Comparison of ENCODE assay signal across 11 cellular contexts in genomic region chr3:49248828-49249227, GRCh38. TPM values are rescaled to one million over a fixed set of nuclear protein-coding genes. Genes with fewer than 3 reads are reported as not detected.
DNase-seq lines count a peak whose midpoint lies in the region; ATAC-seq and TF ChIP-seq lines count a peak whose summit lies in the region.
"Had no signal": no experiment of that assay in that cellular context is flagged by ENCODE, and none has a peak within 500 bp of the region (broad histone marks: within the 10 kb centered on the region; RNA-seq: fewer than 3 reads in every experiment).

No MANE protein-coding gene starts in this region.

- intact Hi-C loops in uterus (cut with DNase I; ENCODE audit: low total_unique reads), result no loop called here

- no peak for TF ChIP-seq CTCF in brain microvascular endothelial cell (IDR thresholded peaks at IDR 0.05; ENCODE audit: low read depth, low read length, missing control alignments)
- TF ChIP-seq CTCF in uterus (IDR thresholded peaks at IDR 0.05), result no peak

- H3K27ac ChIP-seq in brain microvascular endothelial cell (no peak overlapping the region), uterus (peak overlapping the region; percentile 58 to 78)

- no peaks in the 10 kb centered on the region for H3K9me3 ChIP-seq in uterus

- peak; percentile 17 for DNase-seq in activated effector memory CD4-positive, alpha-beta T cell treated with anti-CD3 and anti-CD28 coated beads, Interleukin-2, amount 50 U/mL, for 16 hours
- no peak for DNase-seq in activated effector memory CD4-positive, alpha-beta T cell treated with Interleukin-2 at 50 U/mL for 16 hours
- DNase-seq in brain microvascular endothelial cell (peak; percentile 25), lung microvascular endothelial cell (ENCODE audit: low read depth in 2 of 2) (peak; percentile 21 to 48), uterus (peak in 1 of 2 donors; percentile 33), NCI-H2171 treated with DMSO at 0.1 percent for 48 hours (lab: John Stamatoyannopoulos, UW) (no peak), LoVo (ENCODE audit: low spot score) (no peak)
- DNase-seq: 8988T; activated T-cell treated with anti-CD3 and anti-CD28 coated beads for 4 hours; NK-92 treated with Interleukin-12 subunit alpha and Interleukin-12 subunit beta, amount 100 ng/mL, for 24 hours had no signal

- no peaks in the 10 kb centered on the region for H3K4me1 ChIP-seq in uterus

- H3K36me3 ChIP-seq in brain microvascular endothelial cell (replicated peaks), result peaks cover 4% of the 10 kb centered on the region
- no peaks in the 10 kb centered on the region for H3K36me3 ChIP-seq in uterus

- in situ Hi-C loops in brain microvascular endothelial cell (cut with HindIII; ENCODE audit: low pct_ligation_motif_present, low sequenced_read_pairs), result no loop called here

- TF ChIP-seq POLR2A in uterus (IDR thresholded peaks at IDR 0.05), result no peak

- H3K4me3 ChIP-seq in brain microvascular endothelial cell (ENCODE audit: low read depth, low read length) (no peak overlapping the region), uterus (no peak overlapping the region)

- no peak for ATAC-seq in HG03175 (IDR thresholded peaks at IDR 0.05; ENCODE audit: unreplicated experiment)

- H3K27me3 ChIP-seq in brain microvascular endothelial cell (replicated peaks) (no peaks in the 10 kb centered on the region), uterus (no peaks in the 10 kb centered on the region)

RNA-seq across cellular contexts. Expression of gene C3orf62, which starts 28.2 kb away (rescaled TPM):
- total RNA-seq in lung microvascular endothelial cell (1.3 and 1.8 TPM in 2 replicates), uterus (1 to 10 TPM; 1.5 to 9.0 (median 4.9) TPM)

Comparison
In these comparisons a context has a peak if more than half of its experiments do, and no peak if none do; other contexts are left out.
1. DNase-seq: peak in activated effector memory CD4-positive, alpha-beta T cell treated with anti-CD3 and anti-CD28 coated beads, Interleukin-2, amount 50 U/mL, for 16 hours (single experiment), brain microvascular endothelial cell (single experiment) and lung microvascular endothelial cell (2 of 2); none in activated effector memory CD4-positive, alpha-beta T cell treated with Interleukin-2 at 50 U/mL for 16 hours (single experiment), NCI-H2171 treated with DMSO at 0.1 percent for 48 hours (single experiment) and LoVo (single experiment).